Comparison of ENCODE assay signal across 12 cellular contexts in the genomic region with DNA sequence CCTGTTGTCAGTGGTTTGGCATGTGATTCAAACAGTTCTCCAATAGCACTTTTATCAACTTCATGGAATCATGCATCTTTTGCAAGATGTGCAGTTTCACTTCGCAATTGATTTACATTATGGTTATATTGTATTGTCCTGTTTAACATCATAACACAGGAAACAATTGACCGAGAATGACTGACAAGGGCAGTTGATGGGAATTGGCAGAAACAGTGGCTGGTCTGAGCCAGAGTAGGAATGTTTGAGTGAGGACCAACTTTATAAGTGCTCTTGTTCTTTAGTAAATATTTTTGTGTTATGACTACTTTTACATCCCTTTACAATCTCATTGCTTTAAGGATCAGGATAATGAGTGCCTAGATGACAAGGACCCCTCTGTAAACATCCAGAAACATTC. TPM values are rescaled to one million over a fixed set of nuclear protein-coding genes. Genes with fewer than 3 reads are reported as not detected.
DNase-seq lines count a peak whose midpoint lies in the region; ATAC-seq and TF ChIP-seq lines count a peak whose summit lies in the region.
"Had no signal": no experiment of that assay in that cellular context is flagged by ENCODE, and none has a peak within 500 bp of the region (broad histone marks: within the 10 kb centered on the region; RNA-seq: fewer than 3 reads in every experiment).

No MANE protein-coding gene starts in this region.

- H3K4me2 ChIP-seq in SK-N-SH = peak overlapping the region; percentile 92

- H3K9me2 ChIP-seq in SK-N-SH = no peaks in the 10 kb centered on the region

- H3K4me3 ChIP-seq in SK-N-SH (ENCODE audit: low read depth in 2 of 2, low read length in 1 of 2) (peak overlapping the region; percentile 100), left ventricle myocardium inferior (peak overlapping the region; percentile 98), retinal pigment epithelial cell (ENCODE audit: low read length) (peak overlapping the region; percentile 89)

- H3K36me3 Mint-ChIP-seq in activated naive CD8-positive, alpha-beta T cell treated with anti-CD3 and anti-CD28 coated beads, Interleukin-2, amount 50 U/mL, for 24 hours (ENCODE audit: low read depth) = no peaks in the 10 kb centered on the region

- H3K36me3 ChIP-seq in SK-N-SH (replicated peaks in 1 of 2; ENCODE audit: control insufficient read depth in 1 of 2, insufficient read depth in 2 of 2, low read length in 1 of 2) (peaks cover 0 to under 1% of the 10 kb centered on the region in 2 experiments), left ventricle myocardium inferior (no peaks in the 10 kb centered on the region)
- H3K36me3 ChIP-seq: thyroid gland had no signal

- WGBS in SK-N-SH (ENCODE audit: low lambda C conversion rate) = 66% methylated on average over 2 of the region's 2 CpGs

- no peaks in the 10 kb centered on the region for H3K27me3 Mint-ChIP-seq in activated naive CD8-positive, alpha-beta T cell treated with anti-CD3 and anti-CD28 coated beads, Interleukin-2, amount 50 U/mL, for 24 hours

- H3K27ac Mint-ChIP-seq in activated naive CD8-positive, alpha-beta T cell treated with anti-CD3 and anti-CD28 coated beads, Interleukin-2, amount 50 U/mL, for 24 hours = no peak overlapping the region

- peak overlapping the region; percentile 96 for H3K4me3 Mint-ChIP-seq in activated naive CD8-positive, alpha-beta T cell treated with anti-CD3 and anti-CD28 coated beads, Interleukin-2, amount 50 U/mL, for 24 hours

- H3F3A ChIP-seq in SK-N-SH (replicated peaks; ENCODE audit: insufficient read depth) = peaks cover 8% of the 10 kb centered on the region

- no peak for ATAC-seq in SK-N-SH treated with all-trans-retinoic acid at 6 μM for 48 hours
- ATAC-seq in activated naive CD8-positive, alpha-beta T cell treated with anti-CD3 and anti-CD28 coated beads, Interleukin-2, amount 50 U/mL, for 24 hours = no peak

- H3K9me3 Mint-ChIP-seq in activated naive CD8-positive, alpha-beta T cell treated with anti-CD3 and anti-CD28 coated beads, Interleukin-2, amount 50 U/mL, for 24 hours = no peaks in the 10 kb centered on the region

- no peak for TF ChIP-seq EP300 in SK-N-SH (IDR thresholded peaks at IDR 0.05; ENCODE audit: borderline replicate concordance in 1 of 2, low read depth in 1 of 2, low read length in 1 of 2)

- peaks cover 7% of the 10 kb centered on the region; the same call in 1 of the 2 replicates for H4K20me1 ChIP-seq in SK-N-SH (ENCODE audit: insufficient read depth)

- POLR2A ChIA-PET in SK-N-SH (lab: Yijun Ruan, JAX) = no interaction called here

- peaks cover 0 to 20% of the 10 kb centered on the region in 2 experiments; a peak in 2 of 4 replicates for H3K4me1 ChIP-seq in SK-N-SH (ENCODE audit: control insufficient read depth in 1 of 2, insufficient read depth in 2 of 2, low read depth in 1 of 2, low read length in 1 of 2)
- peaks cover 75% of the 10 kb centered on the region for H3K4me1 ChIP-seq in left ventricle myocardium inferior

- H2AFZ ChIP-seq in SK-N-SH (ENCODE audit: low read depth) = no peak overlapping the region

- H3K27me3 ChIP-seq in SK-N-SH (ENCODE audit: insufficient read depth) (no peaks in the 10 kb centered on the region), left ventricle myocardium inferior (ENCODE audit: low read depth) (no peaks in the 10 kb centered on the region)
- H3K27me3 ChIP-seq: thyroid gland had no signal

- H3K79me2 ChIP-seq in SK-N-SH (ENCODE audit: insufficient read depth) = peaks cover 65% of the 10 kb centered on the region

- TF ChIP-seq CTCF in SK-N-SH (IDR thresholded peaks at IDR 0.05) (no peak), left ventricle myocardium inferior (IDR thresholded peaks at IDR 0.05; ENCODE audit: borderline replicate concordance) (no peak), retinal pigment epithelial cell (conservative IDR thresholded peaks at IDR 0.05; ENCODE audit: low read depth, low read length) (no peak)

- H3K27ac ChIP-seq in SK-N-SH (ENCODE audit: low read depth in 2 of 2, low read length in 1 of 2) (0 out of 4 replicates have a peak overlapping the region, but pooled peaks of 1 of the 2 experiments have one; percentile 90), left ventricle myocardium inferior (replicated peaks) (peak overlapping the region; percentile 96)
- H3K27ac ChIP-seq: 22Rv1, thyroid gland had no signal

- no peaks in the 10 kb centered on the region for H3K9me3 ChIP-seq in SK-N-SH
- no peaks in the 10 kb centered on the region for H3K9me3 ChIP-seq in left ventricle myocardium inferior (replicated peaks)
- H3K9me3 ChIP-seq: thyroid gland had no signal

- CTCF ChIA-PET in SK-N-SH (lab: Yijun Ruan, JAX) = interaction anchor here (0.6 to 3.4 kb wide), 7 partner anchors 8 to 74 kb away, joined by 3 to 19 read pairs (median 4); no protein-coding TSS in a partner anchor

- DNase-seq in SK-N-SH (no peak), left ventricle myocardium inferior (no peak), retinal pigment epithelial cell (ENCODE audit: low read depth) (no peak)
- no peak for DNase-seq in activated naive CD8-positive, alpha-beta T cell treated with anti-CD3 and anti-CD28 coated beads, Interleukin-2, amount 50 U/mL, for 24 hours
- DNase-seq in stimulated activated naive CD4-positive, alpha-beta T cell (lab: John Stamatoyannopoulos, UW) = no peak
- no peak for DNase-seq in activated CD4-positive, alpha-beta T cell treated with anti-CD3 and anti-CD28 coated beads for 1 hour
- DNase-seq in activated effector memory CD4-positive, alpha-beta T cell treated with Interleukin-2 at 50 U/mL for 16 hours = no peak
- DNase-seq: activated CD4-positive, alpha-beta T cell treated with anti-CD3 and anti-CD28 coated beads for 48 hours; NCI-H1048; thyroid gland had no signal

- TF ChIP-seq RAD21 in SK-N-SH (IDR thresholded peaks at IDR 0.05; ENCODE audit: low read length) = no peak

- peaks cover 46% of the 10 kb centered on the region for H3K4me1 Mint-ChIP-seq in activated naive CD8-positive, alpha-beta T cell treated with anti-CD3 and anti-CD28 coated beads, Interleukin-2, amount 50 U/mL, for 24 hours

- H3K9ac ChIP-seq in SK-N-SH = peak overlapping the region; percentile 90; the same call in 1 of the 2 replicates

- intact Hi-C loops in left ventricle myocardium inferior (cut with micrococcal nuclease) = no loop called here

TF ChIP-seq in SK-N-SH, 30 proteins besides CTCF, POLR2A, EP300 and RAD21:
- TF ChIP-seq MEF2A (IDR thresholded peaks at IDR 0.05; ENCODE audit: borderline replicate concordance, low read depth) = no peak
- TF ChIP-seq, protein P1, sequence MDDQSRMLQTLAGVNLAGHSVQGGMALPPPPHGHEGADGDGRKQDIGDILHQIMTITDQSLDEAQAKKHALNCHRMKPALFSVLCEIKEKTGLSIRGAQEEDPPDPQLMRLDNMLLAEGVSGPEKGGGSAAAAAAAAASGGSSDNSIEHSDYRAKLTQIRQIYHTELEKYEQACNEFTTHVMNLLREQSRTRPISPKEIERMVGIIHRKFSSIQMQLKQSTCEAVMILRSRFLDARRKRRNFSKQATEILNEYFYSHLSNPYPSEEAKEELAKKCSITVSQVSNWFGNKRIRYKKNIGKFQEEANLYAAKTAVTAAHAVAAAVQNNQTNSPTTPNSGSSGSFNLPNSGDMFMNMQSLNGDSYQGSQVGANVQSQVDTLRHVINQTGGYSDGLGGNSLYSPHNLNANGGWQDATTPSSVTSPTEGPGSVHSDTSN (IDR thresholded peaks at IDR 0.05) = 0 out of 2 replicates have a peak, but pooled peaks have one; percentile 25
- TF ChIP-seq RFX5 (IDR thresholded peaks at IDR 0.05; ENCODE audit: low read length) = no peak
TF ChIP-seq in SK-N-SH: peak in this region for 1.

TF ChIP-seq in SK-N-SH treated with all-trans-retinoic acid at 6 μM for 48 hours, 23 proteins besides CTCF, POLR2A, EP300 and RAD21:
- no peak for TF ChIP-seq ZC3H10 (CRISPR knock-in tag; IDR thresholded peaks at IDR 0.05)
- TF ChIP-seq ZNF565 (CRISPR knock-in tag; conservative IDR thresholded peaks at IDR 0.05; ENCODE audit: low read depth) = no peak
- no peak for TF ChIP-seq RARB (CRISPR knock-in tag; IDR thresholded peaks at IDR 0.05)
- TF ChIP-seq, protein P2, sequence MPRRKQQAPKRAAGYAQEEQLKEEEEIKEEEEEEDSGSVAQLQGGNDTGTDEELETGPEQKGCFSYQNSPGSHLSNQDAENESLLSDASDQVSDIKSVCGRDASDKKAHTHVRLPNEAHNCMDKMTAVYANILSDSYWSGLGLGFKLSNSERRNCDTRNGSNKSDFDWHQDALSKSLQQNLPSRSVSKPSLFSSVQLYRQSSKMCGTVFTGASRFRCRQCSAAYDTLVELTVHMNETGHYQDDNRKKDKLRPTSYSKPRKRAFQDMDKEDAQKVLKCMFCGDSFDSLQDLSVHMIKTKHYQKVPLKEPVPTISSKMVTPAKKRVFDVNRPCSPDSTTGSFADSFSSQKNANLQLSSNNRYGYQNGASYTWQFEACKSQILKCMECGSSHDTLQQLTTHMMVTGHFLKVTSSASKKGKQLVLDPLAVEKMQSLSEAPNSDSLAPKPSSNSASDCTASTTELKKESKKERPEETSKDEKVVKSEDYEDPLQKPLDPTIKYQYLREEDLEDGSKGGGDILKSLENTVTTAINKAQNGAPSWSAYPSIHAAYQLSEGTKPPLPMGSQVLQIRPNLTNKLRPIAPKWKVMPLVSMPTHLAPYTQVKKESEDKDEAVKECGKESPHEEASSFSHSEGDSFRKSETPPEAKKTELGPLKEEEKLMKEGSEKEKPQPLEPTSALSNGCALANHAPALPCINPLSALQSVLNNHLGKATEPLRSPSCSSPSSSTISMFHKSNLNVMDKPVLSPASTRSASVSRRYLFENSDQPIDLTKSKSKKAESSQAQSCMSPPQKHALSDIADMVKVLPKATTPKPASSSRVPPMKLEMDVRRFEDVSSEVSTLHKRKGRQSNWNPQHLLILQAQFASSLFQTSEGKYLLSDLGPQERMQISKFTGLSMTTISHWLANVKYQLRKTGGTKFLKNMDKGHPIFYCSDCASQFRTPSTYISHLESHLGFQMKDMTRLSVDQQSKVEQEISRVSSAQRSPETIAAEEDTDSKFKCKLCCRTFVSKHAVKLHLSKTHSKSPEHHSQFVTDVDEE (CRISPR knock-in tag; IDR thresholded peaks at IDR 0.05) = no peak
- TF ChIP-seq GLIS3 (CRISPR knock-in tag; IDR thresholded peaks at IDR 0.05) = no peak
- TF ChIP-seq ARNTL (CRISPR knock-in tag; IDR thresholded peaks at IDR 0.05; ENCODE audit: borderline replicate concordance, low read depth) = no peak
- TF ChIP-seq SNAI2 (CRISPR knock-in tag; IDR thresholded peaks at IDR 0.05) = no peak
- no peak for TF ChIP-seq PPARA (CRISPR knock-in tag; IDR thresholded peaks at IDR 0.05; ENCODE audit: borderline replicate concordance)

RNA-seq across cellular contexts. Expression of a gene that starts 2.2 kb away (rescaled TPM):
- polyA plus RNA-seq in SK-N-SH (2012; rRNA removed) = 30.8 and 31.6 TPM in 2 replicates
- 41.7 and 50.6 TPM in 2 replicates for polyA plus RNA-seq in SK-N-SH (2012; cell fraction: cytosol; rRNA removed)
- 22.7 and 25.5 TPM in 2 replicates for polyA plus RNA-seq in SK-N-SH (2012; cell fraction: nucleus; rRNA removed)
- 150 TPM for total RNA-seq in left ventricle myocardium inferior
